In genomic region chr10:125866421-125867029, GRCh38 we compare ENCODE assay signal across 19 cellular contexts. TPM values are rescaled to one million over a fixed set of nuclear protein-coding genes. Genes with fewer than 3 reads are reported as not detected.
DNase-seq lines count a peak whose midpoint lies in the region; ATAC-seq, FAIRE-seq and TF ChIP-seq lines count a peak whose summit lies in the region.
"Had no signal": no experiment of that assay in that cellular context is flagged by ENCODE, and none has a peak within 500 bp of the region (broad histone marks: within the 10 kb centered on the region; RNA-seq: fewer than 3 reads in every experiment).

No MANE protein-coding gene starts in this region.

- BruUV-seq in IMR-90 (replicated peaks; lab: Mats Ljungman, UMichigan), result no TSS peak

- H2AFZ ChIP-seq in IMR-90 (replicated peaks; ENCODE audit: low read length, poor library complexity) (peak overlapping the region; percentile 49), trophoblast cell (ENCODE audit: insufficient read depth, low read length, poor library complexity) (no peak overlapping the region)
- H2AFZ ChIP-seq: GM23338 had no signal

- H4K91ac ChIP-seq in IMR-90 (ENCODE audit: insufficient read depth, low read depth, low read length) (no peak overlapping the region), trophoblast cell (ENCODE audit: low read depth, low read length) (no peak overlapping the region)

- no peak overlapping the region for H4K5ac ChIP-seq in IMR-90 (ENCODE audit: low read depth, low read length)

- no peak overlapping the region for H4K12ac ChIP-seq in trophoblast cell (ENCODE audit: low read depth, low read length)

- TF ChIP-seq POLR2A in IMR-90 (IDR thresholded peaks at IDR 0.05; ENCODE audit: low read depth, low read length) (no peak), stomach (IDR thresholded peaks at IDR 0.05) (no peak)

- no peak overlapping the region for H4K8ac ChIP-seq in IMR-90 (ENCODE audit: low read depth in 2 of 2, low read length in 2 of 2)
- H4K8ac ChIP-seq in trophoblast cell (ENCODE audit: low read depth, low read length), result no peak overlapping the region

- no peaks in the 10 kb centered on the region for H3K79me2 ChIP-seq in trophoblast cell (ENCODE audit: control insufficient read depth, insufficient read depth, low read length, poor library complexity)

- no peak overlapping the region for H2BK12ac ChIP-seq in trophoblast cell (ENCODE audit: low read length)

- H3K14ac ChIP-seq in IMR-90 (replicated peaks; ENCODE audit: low read depth, low read length) (no peak overlapping the region), trophoblast cell (ENCODE audit: low read length) (no peak overlapping the region)

- peaks cover 7% of the 10 kb centered on the region; the same call in 1 of the 2 replicates for H4K20me1 ChIP-seq in IMR-90 (ENCODE audit: insufficient read depth, low read length)

- in situ Hi-C loops in IMR-90 (cut with MboI; ENCODE audit: low sequenced_read_pairs), result no loop called here

- H3K9ac ChIP-seq in IMR-90 (ENCODE audit: low read depth, low read length), result no peak overlapping the region
- H3K9ac ChIP-seq in trophoblast cell (ENCODE audit: low read length), result no peak overlapping the region

- no peak overlapping the region for H3K27ac ChIP-seq in IMR-90 (ENCODE audit: insufficient read depth, low read length)
- H3K27ac ChIP-seq in stomach, result no peak overlapping the region
- no peak overlapping the region for H3K27ac ChIP-seq in trophoblast cell (ENCODE audit: low read depth, low read length)
- H3K27ac ChIP-seq: C4-2B had no signal

- H3K36me3 ChIP-seq in IMR-90 (ENCODE audit: control insufficient read depth, insufficient read depth, low read length), result peaks cover 15% of the 10 kb centered on the region
- peaks cover 14% of the 10 kb centered on the region for H3K36me3 ChIP-seq in bronchial epithelial cell (ENCODE audit: control insufficient read depth, insufficient read depth, low read length)
- peaks cover 16 to 44% (median 33%) of the 10 kb centered on the region in 4 donors for H3K36me3 ChIP-seq in stomach
- H3K36me3 ChIP-seq in trophoblast cell (ENCODE audit: control insufficient read depth in 1 of 2, insufficient read depth in 2 of 2, low read length in 2 of 2), result peaks cover 20 to 21% of the 10 kb centered on the region in 2 experiments

- TF ChIP-seq RAD21 in IMR-90 (IDR thresholded peaks at IDR 0.05; ENCODE audit: low read length), result no peak

- H2BK120ac ChIP-seq in IMR-90 (ENCODE audit: low read depth, low read length) (no peak overlapping the region), trophoblast cell (ENCODE audit: insufficient read depth, low read length, poor library complexity) (no peak overlapping the region)

- dilution Hi-C loops in IMR-90 (cut with HindIII; ENCODE audit: low sequenced_read_pairs, unreplicated experiment), result no loop called here

- H3K79me1 ChIP-seq in IMR-90 (ENCODE audit: low read depth in 1 of 2, low read length in 2 of 2), result peaks cover 0 to 6% of the 10 kb centered on the region in 2 experiments; a peak in 2 of 4 replicates
- H3K79me1 ChIP-seq in trophoblast cell (ENCODE audit: low read length), result no peaks in the 10 kb centered on the region

- H3K56ac ChIP-seq in IMR-90 (ENCODE audit: extremely low read depth, insufficient read depth, low read length), result no peak overlapping the region

- CTCF ChIA-PET in IMR-90 (lab: Yijun Ruan, JAX), result interaction anchor here (0.7 to 1.1 kb wide), 2 partner anchors 9 to 67 kb away, joined by 3 to 4 read pairs; no protein-coding TSS in a partner anchor

- no peak overlapping the region for H2BK20ac ChIP-seq in IMR-90 (ENCODE audit: low read depth, low read length)

- no peak for TF ChIP-seq EP300 in stomach (IDR thresholded peaks at IDR 0.05)

- H3K4me1 ChIP-seq in IMR-90 (ENCODE audit: control insufficient read depth, insufficient read depth, low read length), result peaks cover 4% of the 10 kb centered on the region; the same call in 1 of the 2 replicates
- peaks cover 0 to 18% (median 9%) of the 10 kb centered on the region in 4 donors for H3K4me1 ChIP-seq in stomach
- H3K4me1 ChIP-seq in trophoblast cell (ENCODE audit: control insufficient read depth in 1 of 2, insufficient read depth in 2 of 2, low read length in 2 of 2), result no peaks in the 10 kb centered on the region

- no peak overlapping the region for H2AK9ac ChIP-seq in IMR-90 (replicated peaks; ENCODE audit: low read depth, low read length, poor library complexity)

- H2BK15ac ChIP-seq in IMR-90 (ENCODE audit: low read depth, low read length), result no peak overlapping the region

- H3K4me2 ChIP-seq in IMR-90 (ENCODE audit: low read depth, low read length) (no peak overlapping the region), trophoblast cell (ENCODE audit: low read length) (no peak overlapping the region)
- H3K4me2 ChIP-seq: GM23338 had no signal

- FAIRE-seq in bronchial epithelial cell (lab: Jason Lieb, UNC), result peak; percentile 64
- FAIRE-seq: D721Med, GM12891, RCC 7860 had no signal

- H2BK5ac ChIP-seq in IMR-90 (ENCODE audit: low read depth, low read length, poor library complexity, severe bottlenecking) (no peak overlapping the region), trophoblast cell (ENCODE audit: low read depth, low read length, poor library complexity) (no peak overlapping the region)

- H3K4ac ChIP-seq in IMR-90 (ENCODE audit: low read depth, low read length) (no peak overlapping the region), trophoblast cell (ENCODE audit: low read depth, low read length) (no peak overlapping the region)

- H3K18ac ChIP-seq in IMR-90 (ENCODE audit: low read depth, low read length) (no peak overlapping the region), trophoblast cell (ENCODE audit: low read length) (no peak overlapping the region)

- intact Hi-C loops in IMR-90 (cut with micrococcal nuclease), result loop anchor here (5.0 kb wide), 3 partner anchors 116 to 881 kb away; no protein-coding TSS in a partner anchor
- intact Hi-C loops in left colon (cut with DNase I, micrococcal nuclease), result no loop called here
- intact Hi-C loops in stomach (cut with DNase I; ENCODE audit: low total_unique reads), result no loop called here

- 94% methylated on average over 3 of the region's 7 CpGs; no CpG with 5 or more reads in 1 of the 2 experiments for WGBS in IMR-90 (ENCODE audit: extremely low coverage in 2 of 2, insufficient read length in 1 of 2), 2 experiments
- WGBS in stomach, 5 donors, result 84 to 90% (median 85%) methylated on average over 7 of the region's 7 CpGs
- no CpG with 5 or more reads among the region's 7 CpGs for WGBS in trophoblast cell (ENCODE audit: extremely low coverage, insufficient coverage, insufficient read length)

- DNase-seq in IMR-90 (no peak), bronchial epithelial cell (ENCODE audit: low read depth) (peak; percentile 50), left colon (peak; percentile 16 to 52), stomach (peak; percentile 52), trophoblast cell (no peak), RPMI8226 (no peak)
- DNase-seq: ACHN; KBM-7; NCI-H1105 treated with DMSO at 0.1 percent for 48 hours; NCI-H1694; NCI-H2081 treated with DMSO at 0.1 percent for 48 hours; NK-92 treated with Interleukin-12 subunit alpha and Interleukin-12 subunit beta, amount 100 ng/mL, for 24 hours; SIG-M5 had no signal

- H3K23ac ChIP-seq in IMR-90 (ENCODE audit: low read depth, low read length) (no peak overlapping the region), trophoblast cell (ENCODE audit: low read length) (no peak overlapping the region)

- H3K27me3 ChIP-seq in IMR-90 (ENCODE audit: control insufficient read depth, insufficient read depth, low read length), result no peaks in the 10 kb centered on the region
- H3K27me3 ChIP-seq in bronchial epithelial cell (ENCODE audit: control insufficient read depth, insufficient read depth, low read length), result no peaks in the 10 kb centered on the region
- H3K27me3 ChIP-seq in stomach, result no peaks in the 10 kb centered on the region
- H3K27me3 ChIP-seq in trophoblast cell (ENCODE audit: insufficient read depth, low read length), result no peaks in the 10 kb centered on the region

- POLR2A ChIA-PET in IMR-90 (lab: Charles Lee; ENCODE audit: unreplicated experiment), result no interaction called here

- H2AK5ac ChIP-seq in IMR-90 (ENCODE audit: low read depth, low read length), result no peak overlapping the region
- H2AK5ac ChIP-seq in trophoblast cell (ENCODE audit: low read length), result no peak overlapping the region

- H3K4me3 ChIP-seq in IMR-90 (ENCODE audit: insufficient read depth, low read depth, low read length) (no peak overlapping the region), bronchial epithelial cell (ENCODE audit: low read depth, low read length) (no peak overlapping the region), stomach (no peak overlapping the region), trophoblast cell (ENCODE audit: low read depth, low read length) (no peak overlapping the region)
- H3K4me3 ChIP-seq: GM23338 had no signal

- H3K9me3 ChIP-seq in IMR-90 (ENCODE audit: control insufficient read depth, insufficient read depth, low read length) (no peaks in the 10 kb centered on the region), stomach (no peaks in the 10 kb centered on the region), trophoblast cell (ENCODE audit: insufficient read depth, low read depth, low read length) (no peaks in the 10 kb centered on the region)

- peaks cover 2% of the 10 kb centered on the region; the same call in 1 of the 2 replicates for H3K9me1 ChIP-seq in IMR-90 (ENCODE audit: insufficient read depth, low read length)

- ATAC-seq in IMR-90 (ENCODE audit: low read depth) (no peak), left colon (peak; percentile 84), HG03095 (IDR thresholded peaks at IDR 0.05; ENCODE audit: unreplicated experiment) (no peak)
- ATAC-seq: GM23338 had no signal

- TF ChIP-seq CTCF in IMR-90 (conservative IDR thresholded peaks at IDR 0.05; ENCODE audit: low read depth, low read length), result no peak
- TF ChIP-seq CTCF in bronchial epithelial cell (IDR thresholded peaks at IDR 0.05; ENCODE audit: insufficient read depth, low read length, severe bottlenecking), result no peak
- no peak for TF ChIP-seq CTCF in stomach (IDR thresholded peaks at IDR 0.05)

RNA-seq across cellular contexts. Expression of gene DHX32, which starts 14.6 kb away (rescaled TPM):
- 27.8 and 35.0 TPM in 2 replicates for total RNA-seq in IMR-90 (2012; rRNA removed)
- 11.5 and 15.6 TPM in 2 replicates for polyA plus RNA-seq in IMR-90 (2012; rRNA removed)
- 4.6 and 5.6 TPM in 2 replicates for polyA plus RNA-seq in IMR-90 (2012; cell fraction: cytosol; rRNA removed)
- 4.2 and 27.9 TPM in 2 replicates for polyA plus RNA-seq in IMR-90 (2012; cell fraction: nucleus; rRNA removed; ENCODE audit: low replicate concordance)
- total RNA-seq in bronchial epithelial cell, result 34.4 and 37.6 TPM in 2 replicates
- total RNA-seq in left colon, result 10 to 100 TPM; 78.3 to 78.9 TPM
- 10 to 100 TPM; 24.5 to 70.1 (median 63.3) TPM for total RNA-seq in stomach
- 10 to 100 TPM; 23.7 to 40.0 (median 25.8) TPM for polyA plus RNA-seq in stomach
- 50.0 and 50.2 TPM in 2 replicates for polyA plus RNA-seq in trophoblast cell (2013)

RNA-seq across cellular contexts. Expression of gene FANK1, which starts 29.8 kb away (rescaled TPM):
- total RNA-seq in IMR-90 (2012; rRNA removed), result 0.90 and 1.9 TPM in 2 replicates
- 2.0 and 2.2 TPM in 2 replicates for polyA plus RNA-seq in IMR-90 (2012; rRNA removed)
- 0.56 and 0.67 TPM in 2 replicates for polyA plus RNA-seq in IMR-90 (2012; cell fraction: cytosol; rRNA removed)
- 1.0 and 7.5 TPM in 2 replicates for polyA plus RNA-seq in IMR-90 (2012; cell fraction: nucleus; rRNA removed; ENCODE audit: low replicate concordance)
- total RNA-seq in bronchial epithelial cell, result 2.1 and 5.2 TPM in 2 replicates
- 1 to 10 TPM; 5.9 to 7.1 TPM for total RNA-seq in left colon
- total RNA-seq in stomach, result 10 to 100 TPM in 1 of 5 donors, 1 to 10 TPM in 4; 1.6 to 13.3 (median 5.8) TPM
- 1 to 10 TPM; 5.4 to 8.4 (median 7.0) TPM for polyA plus RNA-seq in stomach
- 12.6 and 13.7 TPM in 2 replicates for polyA plus RNA-seq in trophoblast cell (2013)

RNA-seq across cellular contexts. Expression of gene BCCIP, which starts 43.2 kb away (rescaled TPM):
- 31.9 and 65.8 TPM in 2 replicates for total RNA-seq in IMR-90 (2012; rRNA removed)
- 42.4 and 49.2 TPM in 2 replicates for polyA plus RNA-seq in IMR-90 (2012; rRNA removed)
- 5.4 and 9.3 TPM in 2 replicates for polyA plus RNA-seq in IMR-90 (2012; cell fraction: cytosol; rRNA removed)
- 3.4 and 15.5 TPM in 2 replicates for polyA plus RNA-seq in IMR-90 (2012; cell fraction: nucleus; rRNA removed; ENCODE audit: low replicate concordance)
- total RNA-seq in bronchial epithelial cell, result 39.4 and 56.1 TPM in 2 replicates
- 10 to 100 TPM; 31.4 to 34.4 TPM for total RNA-seq in left colon
- 10 to 100 TPM in 2 of 5 donors, 1 to 10 TPM in 3; 4.1 to 53.0 (median 6.7) TPM for total RNA-seq in stomach
- 10 to 100 TPM; 60.4 to 75.2 (median 67.5) TPM for polyA plus RNA-seq in stomach
- 69.9 and 70.8 TPM in 2 replicates for polyA plus RNA-seq in trophoblast cell (2013)

RNA-seq across cellular contexts. Expression of gene UROS, which starts 43.5 kb away (rescaled TPM):
- total RNA-seq in IMR-90 (2012; rRNA removed) (56.5 and 63.6 TPM in 2 replicates), bronchial epithelial cell (17.4 and 20.5 TPM in 2 replicates), left colon (10 to 100 TPM; 21.7 to 30.5 TPM), stomach (10 to 100 TPM in 4 of 5 donors, 1 to 10 TPM in 1; 8.2 to 39.8 (median 17.4) TPM)
- polyA plus RNA-seq in IMR-90 (2012; rRNA removed) (48.7 and 50.4 TPM in 2 replicates), stomach (10 to 100 TPM; 27.4 to 60.9 (median 41.5) TPM)
- polyA plus RNA-seq in IMR-90 (2012; cell fraction: cytosol; rRNA removed), result 46.6 and 47.3 TPM in 2 replicates
- 48.8 and 50.3 TPM in 2 replicates for polyA plus RNA-seq in IMR-90 (2012; cell fraction: nucleus; rRNA removed; ENCODE audit: low replicate concordance)
- 33.2 and 35.7 TPM in 2 replicates for polyA plus RNA-seq in trophoblast cell (2013)

Comparison
In these comparisons a context has a peak if more than half of its experiments do, and no peak if none do; other contexts are left out.
1. DNase-seq: peak in bronchial epithelial cell (single experiment), left colon (2 of 2) and stomach (single experiment); none in IMR-90 (single experiment), trophoblast cell (0 of 2) and RPMI8226 (single experiment).